ENCODE assay signal across 28 cellular contexts in genomic region chr1:175602186-175602585, GRCh38.
"Had no signal": no experiment of that assay in that cellular context is flagged by ENCODE, and none has a peak within 500 bp of the region (broad histone marks: within the 10 kb centered on the region; RNA-seq: fewer than 3 reads in every experiment).

No MANE protein-coding gene starts in this region.

- H3K27me3 ChIP-seq: body of pancreas had no signal

- DNase-seq: activated B cell treated with CpG ODN at 0.5 μM for 24 hours; activated CD4-positive, alpha-beta memory T cell treated with anti-CD3 and anti-CD28 coated beads for 36 hours; activated CD4-positive, alpha-beta T cell treated with anti-CD3 and anti-CD28 coated beads, Interleukin-2, amount 10 ng/mL, durations not matched to agents 7 days and 5 days; activated CD8-positive, alpha-beta memory T cell treated with anti-CD3 and anti-CD28 coated beads for 24 hours; activated effector memory CD4-positive, alpha-beta T cell treated with anti-CD3 and anti-CD28 coated beads, Interleukin-2, amount 50 U/mL, for 16 hours; activated naive CD4-positive, alpha-beta T cell treated with anti-CD3 and anti-CD28 coated beads for 36 hours; activated naive CD8-positive, alpha-beta T cell treated with anti-CD3 and anti-CD28 coated beads, Interleukin-2, amount 10 ng/mL, durations not matched to agents 7 days and 5 days; activated T-cell treated with anti-CD3 and anti-CD28 coated beads, Interleukin-2, amount 50 U/mL, for 4 hours; aorta; body of pancreas; Karpas-422; MM.1S; NCI-H1105 treated with DMSO at 0.1 percent for 48 hours; NCI-H1436 treated with DMSO at 0.1 percent for 48 hours; NCI-H187 treated with DMSO at 0.1 percent for 48 hours; NCI-H2081 treated with DMSO at 0.1 percent for 48 hours; NCI-H510A treated with DMSO at 0.1 percent for 48 hours; NCI-H69; NK-92 treated with Interleukin-12 subunit alpha and Interleukin-12 subunit beta, amount 100 ng/mL, for 24 hours; OCI-M1; RPMI8226; T-cell; T-helper 2 cell; T1000 had no signal

- H3K9me3 Mint-ChIP-seq: activated B cell treated with CpG ODN at 0.5 μM for 24 hours; activated CD4-positive, alpha-beta memory T cell treated with anti-CD3 and anti-CD28 coated beads for 36 hours; activated CD4-positive, alpha-beta T cell treated with anti-CD3 and anti-CD28 coated beads, Interleukin-2, amount 10 ng/mL, durations not matched to agents 7 days and 5 days; activated naive CD4-positive, alpha-beta T cell treated with anti-CD3 and anti-CD28 coated beads for 36 hours; activated T-cell treated with anti-CD3 and anti-CD28 coated beads, Interleukin-2, amount 50 U/mL, for 4 hours; T-cell had no signal

- H3K4me3 Mint-ChIP-seq: activated B cell treated with CpG ODN at 0.5 μM for 24 hours; activated CD4-positive, alpha-beta memory T cell treated with anti-CD3 and anti-CD28 coated beads for 36 hours; activated CD4-positive, alpha-beta T cell treated with anti-CD3 and anti-CD28 coated beads, Interleukin-2, amount 10 ng/mL, durations not matched to agents 7 days and 5 days; activated naive CD4-positive, alpha-beta T cell treated with anti-CD3 and anti-CD28 coated beads for 36 hours; activated naive CD8-positive, alpha-beta T cell treated with anti-CD3 and anti-CD28 coated beads, Interleukin-2, amount 10 ng/mL, durations not matched to agents 7 days and 5 days; activated T-cell treated with anti-CD3 and anti-CD28 coated beads, Interleukin-2, amount 50 U/mL, for 4 hours; T-cell had no signal

- H3K36me3 ChIP-seq: cardiac muscle cell had no signal

- H3K4me3 ChIP-seq: body of pancreas, cardiac muscle cell, SK-N-MC had no signal

- H3K27ac Mint-ChIP-seq: activated B cell treated with CpG ODN at 0.5 μM for 24 hours; activated CD4-positive, alpha-beta memory T cell treated with anti-CD3 and anti-CD28 coated beads for 36 hours; activated CD4-positive, alpha-beta T cell treated with anti-CD3 and anti-CD28 coated beads, Interleukin-2, amount 10 ng/mL, durations not matched to agents 7 days and 5 days; activated naive CD4-positive, alpha-beta T cell treated with anti-CD3 and anti-CD28 coated beads for 36 hours; activated naive CD8-positive, alpha-beta T cell treated with anti-CD3 and anti-CD28 coated beads, Interleukin-2, amount 10 ng/mL, durations not matched to agents 7 days and 5 days; T-cell had no signal

- H3K9me3 ChIP-seq: body of pancreas had no signal

- H3K36me3 Mint-ChIP-seq: activated CD4-positive, alpha-beta memory T cell treated with anti-CD3 and anti-CD28 coated beads for 36 hours; T-cell had no signal

- H3K27ac ChIP-seq: body of pancreas, cardiac muscle cell, SK-N-MC had no signal

- ATAC-seq: activated T-cell treated with anti-CD3 and anti-CD28 coated beads, Interleukin-2, amount 50 U/mL, for 4 hours; body of pancreas; Panc1; Right ventricle myocardium inferior; T-cell had no signal

- H3K27me3 Mint-ChIP-seq: activated B cell treated with CpG ODN at 0.5 μM for 24 hours had no signal
